ENCODE assay signal across 8 cellular contexts in genomic region chr21:33975548-33976081, GRCh38.
DNase-seq lines count a peak whose midpoint lies in the region; ATAC-seq and TF ChIP-seq lines count a peak whose summit lies in the region.

No MANE protein-coding gene starts in this region.

- no peaks in the 10 kb centered on the region for H3K27me3 Mint-ChIP-seq in activated T-helper 2 cell treated with anti-CD3 and anti-CD28 coated beads, Interferon-gamma antibody, Interleukin-2, Interleukin-4, amounts not matched to agents 10 μg/mL and 5 μg/mL and 100 μg/mL, durations not matched to agents 14 hours and 24 hours and 36 hours (ENCODE audit: low read depth)

- ATAC-seq in GM18873 (IDR thresholded peaks at IDR 0.05; ENCODE audit: low FRiP score, unreplicated experiment): peak; percentile 86
- peak; percentile 87 for ATAC-seq in HG02973 (IDR thresholded peaks at IDR 0.05; ENCODE audit: unreplicated experiment)
- ATAC-seq in left lung: peak; percentile 72

- TF ChIP-seq CTCF in left lung (IDR thresholded peaks at IDR 0.05): no peak

- H3K27ac Mint-ChIP-seq in activated T-helper 2 cell treated with anti-CD3 and anti-CD28 coated beads, Interferon-gamma antibody, Interleukin-2, Interleukin-4, amounts not matched to agents 10 μg/mL and 5 μg/mL and 100 μg/mL, durations not matched to agents 14 hours and 24 hours and 36 hours: peak overlapping the region; percentile 99

- peak; percentile 66 for DNase-seq in RKO (ENCODE audit: low spot score)
- peak; percentile 58 for DNase-seq in activated T-helper 2 cell treated with anti-CD3 and anti-CD28 coated beads, Interferon-gamma antibody, Interleukin-2, Interleukin-4, amounts not matched to agents 10 μg/mL and 5 μg/mL and 100 μg/mL, durations not matched to agents 14 hours and 24 hours and 36 hours (ENCODE audit: low spot score)
- no peak for DNase-seq in left lung
- DNase-seq in stimulated activated CD8-positive, alpha-beta memory T cell treated with anti-CD3 and anti-CD28 coated beads, Interleukin-7, amount 100 ng/mL, for 1 hour (ENCODE audit: low read depth in 2 of 2): peak; percentile 27 to 42
- no peak for DNase-seq in iPS-NIHi7 (ENCODE audit: extremely low spot score)
- no peak for DNase-seq in NCI-H446 treated with DMSO at 0.1 percent for 48 hours (lab: John Stamatoyannopoulos, UW)

- peaks cover 18% of the 10 kb centered on the region for H3K36me3 Mint-ChIP-seq in activated T-helper 2 cell treated with anti-CD3 and anti-CD28 coated beads, Interferon-gamma antibody, Interleukin-2, Interleukin-4, amounts not matched to agents 10 μg/mL and 5 μg/mL and 100 μg/mL, durations not matched to agents 14 hours and 24 hours and 36 hours (ENCODE audit: low read depth)

- no peaks in the 10 kb centered on the region for H3K36me3 ChIP-seq in left lung

- H3K9me3 Mint-ChIP-seq in activated T-helper 2 cell treated with anti-CD3 and anti-CD28 coated beads, Interferon-gamma antibody, Interleukin-2, Interleukin-4, amounts not matched to agents 10 μg/mL and 5 μg/mL and 100 μg/mL, durations not matched to agents 14 hours and 24 hours and 36 hours: no peaks in the 10 kb centered on the region

- peaks cover 6 to 30% of the 10 kb centered on the region in 2 donors for H3K4me1 ChIP-seq in left lung

- intact Hi-C loops in activated T-helper 2 cell treated with anti-CD3 and anti-CD28 coated beads, Interferon-gamma antibody, Interleukin-2, Interleukin-4, amounts not matched to agents 10 μg/mL and 5 μg/mL and 100 μg/mL, durations not matched to agents 14 hours and 24 hours and 36 hours (cut with micrococcal nuclease): loop anchor here (1.0 to 2.0 kb wide), 7 partner anchors 27 to 223 kb away; no protein-coding TSS in a partner anchor
- intact Hi-C loops in left lung (cut with DNase I): no loop called here

- peaks cover 62% of the 10 kb centered on the region for H3K4me1 Mint-ChIP-seq in activated T-helper 2 cell treated with anti-CD3 and anti-CD28 coated beads, Interferon-gamma antibody, Interleukin-2, Interleukin-4, amounts not matched to agents 10 μg/mL and 5 μg/mL and 100 μg/mL, durations not matched to agents 14 hours and 24 hours and 36 hours (ENCODE audit: low read depth)

- no peaks in the 10 kb centered on the region for H3K9me3 ChIP-seq in left lung

- H3K4me3 ChIP-seq in left lung: no peak overlapping the region

- H3K27ac ChIP-seq in left lung: peak overlapping the region; percentile 52 to 75

- H3K4me3 Mint-ChIP-seq in activated T-helper 2 cell treated with anti-CD3 and anti-CD28 coated beads, Interferon-gamma antibody, Interleukin-2, Interleukin-4, amounts not matched to agents 10 μg/mL and 5 μg/mL and 100 μg/mL, durations not matched to agents 14 hours and 24 hours and 36 hours (ENCODE audit: low read depth): peak overlapping the region; percentile 72

- H3K27me3 ChIP-seq in left lung: no peaks in the 10 kb centered on the region

Comparison
In these comparisons a context has a peak if more than half of its experiments do, and no peak if none do; other contexts are left out.
1. DNase-seq: peak in RKO (single experiment), activated T-helper 2 cell treated with anti-CD3 and anti-CD28 coated beads, Interferon-gamma antibody, Interleukin-2, Interleukin-4, amounts not matched to agents 10 μg/mL and 5 μg/mL and 100 μg/mL, durations not matched to agents 14 hours and 24 hours and 36 hours (single experiment) and stimulated activated CD8-positive, alpha-beta memory T cell treated with anti-CD3 and anti-CD28 coated beads, Interleukin-7, amount 100 ng/mL, for 1 hour (2 of 2); none in left lung (0 of 2), iPS-NIHi7 (single experiment) and NCI-H446 treated with DMSO at 0.1 percent for 48 hours (single experiment).
2. Peak in every context shown above with its lines, with median percentiles within 50 percentile points of each other: ATAC-seq.